ENCODE assay signal across 17 cellular contexts in genomic region chr9:135108801-135109500, GRCh38. TPM values are rescaled to one million over a fixed set of nuclear protein-coding genes. Genes with fewer than 3 reads are reported as not detected.
DNase-seq lines count a peak whose midpoint lies in the region; ATAC-seq and TF ChIP-seq lines count a peak whose summit lies in the region.
"Had no signal": no experiment of that assay in that cellular context is flagged by ENCODE, and none has a peak within 500 bp of the region (broad histone marks: within the 10 kb centered on the region; RNA-seq: fewer than 3 reads in every experiment).

No MANE protein-coding gene starts in this region.

- peaks cover 0 to 11% (median 0%) of the 10 kb centered on the region in 9 donors for H3K4me1 ChIP-seq in heart right ventricle
- H3K4me1 ChIP-seq: A549 had no signal

- H3K27me3 Mint-ChIP-seq in brain = no peaks in the 10 kb centered on the region
- peaks cover 10 to 17% of the 10 kb centered on the region in 2 donors for H3K27me3 Mint-ChIP-seq in natural killer cell treated with Interleukin-12 subunit alpha and Interleukin-12 subunit beta and Interleukin-15 and Interleukin-18, amount 100 ng/mL, for 72 hours

- peaks cover 32% of the 10 kb centered on the region for H3K4me1 Mint-ChIP-seq in brain
- peaks cover 6 to 12% of the 10 kb centered on the region in 2 donors for H3K4me1 Mint-ChIP-seq in natural killer cell treated with Interleukin-12 subunit alpha and Interleukin-12 subunit beta and Interleukin-15 and Interleukin-18, amount 100 ng/mL, for 72 hours (ENCODE audit: low read depth in 2 of 2)

- peaks cover 0 to 3% (median 0%) of the 10 kb centered on the region in 5 experiments for H3K9me3 Mint-ChIP-seq in brain
- H3K9me3 Mint-ChIP-seq in natural killer cell treated with Interleukin-12 subunit alpha and Interleukin-12 subunit beta and Interleukin-15 and Interleukin-18, amount 100 ng/mL, for 72 hours = no peaks in the 10 kb centered on the region
- H3K9me3 Mint-ChIP-seq: CD4-positive, CD25-positive, alpha-beta regulatory T cell had no signal

- H3K27ac Mint-ChIP-seq in brain = peak overlapping the region in 4 of 5 experiments; percentile 45 to 91 (median 80)
- H3K27ac Mint-ChIP-seq in natural killer cell treated with Interleukin-12 subunit alpha and Interleukin-12 subunit beta and Interleukin-15 and Interleukin-18, amount 100 ng/mL, for 72 hours = no peak overlapping the region
- H3K27ac Mint-ChIP-seq: CD4-positive, CD25-positive, alpha-beta regulatory T cell had no signal

- no peaks in the 10 kb centered on the region for H3K36me3 ChIP-seq in heart right ventricle

- DNase-seq in Right ventricle myocardium inferior (ENCODE audit: missing footprints) (peak; percentile 46), heart right ventricle (no peak), COLO668 (lab: John Stamatoyannopoulos, UW; ENCODE audit: unreplicated experiment) (no peak), hippocampal formation (lab: John Stamatoyannopoulos, UW) (no peak)
- no peak for DNase-seq in natural killer cell treated with Interleukin-12 subunit alpha and Interleukin-12 subunit beta and Interleukin-15 and Interleukin-18, amount 100 ng/mL, for 72 hours (ENCODE audit: low spot score)
- no peak for DNase-seq in activated CD8-positive, alpha-beta memory T cell treated with anti-CD3 and anti-CD28 coated beads, Interleukin-2, amount 50 U/mL, for 48 hours
- DNase-seq: CD4-positive, CD25-positive, alpha-beta regulatory T cell; DND-41; GF-D8; NCI-H1436; NCI-H2081; NCI-H524; PC-9 had no signal

- WGBS in heart right ventricle, 2 donors = 68 to 77% methylated on average over 15 of the region's 15 CpGs

- intact Hi-C loops in Right ventricle myocardium inferior (cut with DNase I) = no loop called here
- intact Hi-C loops in heart right ventricle (cut with DNase I) = no loop called here

- H3K4me3 ChIP-seq in heart right ventricle = no peak overlapping the region
- H3K4me3 ChIP-seq: A549, K562, PC-9 had no signal

- H3K27ac ChIP-seq in heart right ventricle = no peak overlapping the region
- H3K27ac ChIP-seq: A549, HL-60, PC-9 had no signal

- no peaks in the 10 kb centered on the region for H3K36me3 Mint-ChIP-seq in brain
- no peaks in the 10 kb centered on the region for H3K36me3 Mint-ChIP-seq in natural killer cell treated with Interleukin-12 subunit alpha and Interleukin-12 subunit beta and Interleukin-15 and Interleukin-18, amount 100 ng/mL, for 72 hours
- H3K36me3 Mint-ChIP-seq: CD4-positive, CD25-positive, alpha-beta regulatory T cell had no signal

- TF ChIP-seq CTCF in heart right ventricle (IDR thresholded peaks at IDR 0.05) (no peak), brain (conservative IDR thresholded peaks at IDR 0.05) (no peak)

- peak overlapping the region in 1 of 5 experiments; percentile 1 for H3K4me3 Mint-ChIP-seq in brain
- peak overlapping the region; percentile 27 for H3K4me3 Mint-ChIP-seq in natural killer cell treated with Interleukin-12 subunit alpha and Interleukin-12 subunit beta and Interleukin-15 and Interleukin-18, amount 100 ng/mL, for 72 hours
- H3K4me3 Mint-ChIP-seq: CD4-positive, CD25-positive, alpha-beta regulatory T cell had no signal

- no peaks in the 10 kb centered on the region for H3K9me3 ChIP-seq in heart right ventricle
- H3K9me3 ChIP-seq: A549 had no signal

- ATAC-seq in Right ventricle myocardium inferior (no peak), heart right ventricle (no peak)
- ATAC-seq in natural killer cell treated with Interleukin-12 subunit alpha and Interleukin-12 subunit beta and Interleukin-15 and Interleukin-18, amount 100 ng/mL, for 72 hours = peak; percentile 16 to 24
- ATAC-seq: A549, K562 had no signal

- H3K27me3 ChIP-seq in heart right ventricle = peaks cover 0 to 38% (median 28%) of the 10 kb centered on the region in 7 donors

RNA-seq across cellular contexts. Expression of gene OLFM1, which starts 21.5 kb away (rescaled TPM):
- total RNA-seq in Right ventricle myocardium inferior (17.9 TPM), heart right ventricle (10 to 100 TPM in 2 of 10 donors, 1 to 10 TPM in 8; 3.3 to 13.3 (median 5.9) TPM)
- polyA plus RNA-seq in heart right ventricle (10 to 100 TPM; 11.3 to 14.9 TPM), brain (ENCODE audit: insufficient read depth, low read depth, low replicate concordance) (202 TPM)
- not detected for total RNA-seq in natural killer cell treated with Interleukin-12 subunit alpha and Interleukin-12 subunit beta and Interleukin-15 and Interleukin-18, amount 100 ng/mL, for 72 hours
- total RNA-seq: CD4-positive, CD25-positive, alpha-beta regulatory T cell; K562; PC-9 had no signal
- polyA plus RNA-seq: CD4-positive, CD25-positive, alpha-beta regulatory T cell; K562 had no signal

Comparison
In these comparisons a context has a peak if more than half of its experiments do, and no peak if none do; other contexts are left out.
1. ATAC-seq: peak in natural killer cell treated with Interleukin-12 subunit alpha and Interleukin-12 subunit beta and Interleukin-15 and Interleukin-18, amount 100 ng/mL, for 72 hours (2 of 2); none in Right ventricle myocardium inferior (single experiment) and heart right ventricle (0 of 8).
2. H3K27ac Mint-ChIP-seq: peak in brain (4 of 5); none in natural killer cell treated with Interleukin-12 subunit alpha and Interleukin-12 subunit beta and Interleukin-15 and Interleukin-18, amount 100 ng/mL, for 72 hours (0 of 2).